In the genomic region with DNA sequence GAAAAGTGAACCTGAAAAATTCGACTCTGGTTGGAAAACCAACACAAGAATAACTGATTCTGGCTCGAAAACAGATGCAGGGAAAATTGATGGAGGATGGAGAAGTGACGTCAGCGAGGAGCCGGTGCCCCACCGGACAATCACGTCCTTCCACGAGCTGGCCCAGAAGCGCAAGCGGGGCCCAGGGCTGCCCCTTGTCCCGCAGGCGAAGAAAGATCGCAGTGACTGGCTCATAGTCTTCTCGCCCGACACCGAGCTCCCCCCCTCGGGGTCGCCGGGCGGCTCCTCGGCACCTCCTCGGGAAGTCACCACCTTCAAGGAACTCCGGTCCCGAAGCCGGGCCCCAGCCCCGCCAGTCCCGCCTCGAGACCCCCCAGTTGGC, we compare ENCODE assay signal across 8 cellular contexts. TPM values are rescaled to one million over a fixed set of nuclear protein-coding genes. Genes with fewer than 3 reads are reported as not detected.
DNase-seq lines count a peak whose midpoint lies in the region; ATAC-seq and TF ChIP-seq lines count a peak whose summit lies in the region.

No MANE protein-coding gene starts in this region.

- DNase-seq in NCI-H2227 (lab: John Stamatoyannopoulos, UW; ENCODE audit: unreplicated experiment) (peak; percentile 60), NCI-H2227 treated with DMSO at 0.1 percent for 48 hours (lab: John Stamatoyannopoulos, UW) (no peak), NT2/D1 (ENCODE audit: low read depth, low spot score) (no peak), coronary artery (ENCODE audit: low spot score) (no peak), uterus (peak; percentile 53 to 56)

- intact Hi-C loops in uterus (cut with DNase I; ENCODE audit: low total_unique reads), result loop anchor here (5.0 kb wide), 1 partner anchor 45 kb away; a partner anchor contains a TSS

- 3 to 7% methylated on average over 18 to 25 of the region's 28 CpGs for WGBS in mesodermal cell (ENCODE audit: insufficient coverage in 2 of 2), 2 experiments

- peak overlapping the region; percentile 58 for H3K4me3 ChIP-seq in NT2/D1 (ENCODE audit: insufficient read length, low read depth)
- H3K4me3 ChIP-seq in coronary artery, result peak overlapping the region; percentile 87
- peak overlapping the region; percentile 73 for H3K4me3 ChIP-seq in mesodermal cell (ENCODE audit: extremely low read depth, insufficient read depth, low read length, poor library complexity, severe bottlenecking)
- H3K4me3 ChIP-seq in uterus, result peak overlapping the region; percentile 72 to 86

- H3K27me3 ChIP-seq in NT2/D1 (ENCODE audit: insufficient read depth, insufficient read length), result no peaks in the 10 kb centered on the region
- H3K27me3 ChIP-seq in uterus, result no peaks in the 10 kb centered on the region

- H3K9me3 ChIP-seq in NT2/D1 (ENCODE audit: insufficient read depth, low read length) (no peaks in the 10 kb centered on the region), mesodermal cell (ENCODE audit: control insufficient read depth, low read length) (no peaks in the 10 kb centered on the region), uterus (no peaks in the 10 kb centered on the region)

- no peak for ATAC-seq in GM19035 (IDR thresholded peaks at IDR 0.05; ENCODE audit: unreplicated experiment)
- no peak for ATAC-seq in GM18511 (IDR thresholded peaks at IDR 0.05; ENCODE audit: unreplicated experiment)

- H3K36me3 ChIP-seq in NT2/D1 (ENCODE audit: insufficient read depth, insufficient read length, low read length), result peaks cover 67% of the 10 kb centered on the region
- H3K36me3 ChIP-seq in mesodermal cell (ENCODE audit: control insufficient read depth, insufficient read depth, low read length), result peaks cover 55% of the 10 kb centered on the region
- H3K36me3 ChIP-seq in uterus, result no peaks in the 10 kb centered on the region

- peak overlapping the region; percentile 83 for H3K9ac ChIP-seq in NT2/D1 (ENCODE audit: insufficient read length, low read depth)

- H3K27ac ChIP-seq in coronary artery (peak overlapping the region; percentile 98 to 99), mesodermal cell (ENCODE audit: low read depth, low read length, severe bottlenecking) (peak overlapping the region; percentile 88), uterus (peak overlapping the region; percentile 97 to 99)

- H3K4me1 ChIP-seq in NT2/D1 (ENCODE audit: insufficient read depth, insufficient read length) (peaks cover 41% of the 10 kb centered on the region), mesodermal cell (ENCODE audit: control insufficient read depth, insufficient read depth, low read length, poor library complexity, severe bottlenecking) (peaks cover 40% of the 10 kb centered on the region), uterus (peaks cover 8 to 17% of the 10 kb centered on the region in 2 donors)

- TF ChIP-seq CTCF in coronary artery (IDR thresholded peaks at IDR 0.05) (no peak), uterus (IDR thresholded peaks at IDR 0.05) (no peak)

- TF ChIP-seq POLR2A in uterus (IDR thresholded peaks at IDR 0.05), result no peak

RNA-seq across cellular contexts. Expression of a gene that starts 1.9 kb away (rescaled TPM):
- polyA plus RNA-seq in mesodermal cell (2013, experiment 1 of 2), result 38.3 TPM
- polyA plus RNA-seq in mesodermal cell (2013, experiment 2 of 2), result 30.9 TPM
- total RNA-seq in uterus, result 10 to 100 TPM; 13.8 to 49.1 (median 35.9) TPM

RNA-seq across cellular contexts. Expression of a gene that starts 13.9 kb away (rescaled TPM):
- 612 TPM for polyA plus RNA-seq in mesodermal cell (2013, experiment 1 of 2)
- 566 TPM for polyA plus RNA-seq in mesodermal cell (2013, experiment 2 of 2)
- total RNA-seq in uterus, result 100 to 1,000 TPM in 2 of 4 donors, 10 to 100 TPM in 2; 23.8 to 113 (median 99.6) TPM

RNA-seq across cellular contexts. Expression of a gene that starts 21.3 kb away (rescaled TPM):
- not detected for polyA plus RNA-seq in mesodermal cell (2013, experiment 1 of 2)
- not detected for polyA plus RNA-seq in mesodermal cell (2013, experiment 2 of 2)
- under 1 TPM in 1 of 4 donors, not detected in 3; 0.21 TPM for total RNA-seq in uterus

RNA-seq across cellular contexts. Expression of a gene that starts 45.3 kb away (rescaled TPM):
- 7.9 TPM for polyA plus RNA-seq in mesodermal cell (2013, experiment 1 of 2)
- polyA plus RNA-seq in mesodermal cell (2013, experiment 2 of 2), result 5.0 TPM
- 1 to 10 TPM in 2 of 4 donors, not detected in 2; 4.2 to 5.5 TPM for total RNA-seq in uterus

RNA-seq across cellular contexts. Expression of a gene that starts 49.3 kb away (rescaled TPM):
- polyA plus RNA-seq in mesodermal cell (2013, experiment 1 of 2), result 59.9 TPM
- 59.1 TPM for polyA plus RNA-seq in mesodermal cell (2013, experiment 2 of 2)
- 10 to 100 TPM; 25.4 to 75.3 (median 39.3) TPM for total RNA-seq in uterus

Comparison
In these comparisons a context has a peak if more than half of its experiments do, and no peak if none do; other contexts are left out.
1. DNase-seq: peak in NCI-H2227 (single experiment) and uterus (2 of 2); none in NCI-H2227 treated with DMSO at 0.1 percent for 48 hours (single experiment), NT2/D1 (single experiment) and coronary artery (single experiment).
2. Peak in every context shown above with its lines, with median percentiles within 50 percentile points of each other: H3K4me3 ChIP-seq and H3K27ac ChIP-seq.